Comparison of ENCODE assay signal across 22 cellular contexts in the genomic region with DNA sequence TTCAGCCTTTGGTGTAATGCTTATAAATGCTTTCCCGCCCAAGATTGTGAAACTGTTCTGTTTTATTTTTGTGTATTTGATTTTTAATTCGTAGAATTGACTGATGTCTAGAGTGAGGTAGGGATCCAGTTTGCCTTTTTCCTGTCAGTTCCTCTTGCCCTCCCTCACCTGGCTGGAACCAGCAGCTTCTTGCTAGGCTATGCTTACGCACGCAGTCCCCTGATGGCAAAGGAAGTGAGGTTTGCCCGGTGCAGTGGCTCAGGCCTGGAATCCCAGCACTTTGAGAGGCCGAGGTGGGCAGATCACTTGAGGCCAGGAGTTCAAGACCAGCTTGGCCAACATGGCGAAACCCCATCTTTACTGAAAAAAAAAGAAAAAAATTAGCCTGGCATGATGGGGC. TPM values are rescaled to one million over a fixed set of nuclear protein-coding genes. Genes with fewer than 3 reads are reported as not detected.
DNase-seq lines count a peak whose midpoint lies in the region; ATAC-seq, FAIRE-seq and TF ChIP-seq lines count a peak whose summit lies in the region.
"Had no signal": no experiment of that assay in that cellular context is flagged by ENCODE, and none has a peak within 500 bp of the region (broad histone marks: within the 10 kb centered on the region; RNA-seq: fewer than 3 reads in every experiment).

No MANE protein-coding gene starts in this region.

- no peaks in the 10 kb centered on the region for H3K23me2 ChIP-seq in H1 (ENCODE audit: low read depth, low read length)

- H3K27me3 ChIP-seq in SK-N-SH (ENCODE audit: insufficient read depth) (no peaks in the 10 kb centered on the region), IMR-90 (ENCODE audit: control insufficient read depth, insufficient read depth, low read length) (peaks cover 9% of the 10 kb centered on the region; the same call in 1 of the 2 replicates), H1 (replicated peaks in 1 of 4; ENCODE audit: control insufficient read depth in 3 of 4, extremely low read depth in 1 of 4, insufficient read depth in 3 of 4, low read length in 3 of 4) (no peaks in the 10 kb centered on the region), spleen (replicated peaks in 1 of 7) (no peaks in the 10 kb centered on the region)

- H4K5ac ChIP-seq in IMR-90 (ENCODE audit: low read depth, low read length) (no peak overlapping the region), H1 (ENCODE audit: insufficient read length, low read depth, low read length) (no peak overlapping the region)

- no peaks in the 10 kb centered on the region for H3K36me3 ChIP-seq in SK-N-SH (replicated peaks in 1 of 2; ENCODE audit: control insufficient read depth in 1 of 2, insufficient read depth in 2 of 2, low read length in 1 of 2)
- no peaks in the 10 kb centered on the region for H3K36me3 ChIP-seq in IMR-90 (ENCODE audit: control insufficient read depth, insufficient read depth, low read length)
- H3K36me3 ChIP-seq in H1 (ENCODE audit: control insufficient read depth in 2 of 4, insufficient read depth in 4 of 4, low read length in 3 of 4) = no peaks in the 10 kb centered on the region
- no peaks in the 10 kb centered on the region for H3K36me3 ChIP-seq in spleen

- H4K8ac ChIP-seq in IMR-90 (ENCODE audit: low read depth in 2 of 2, low read length in 2 of 2) (peak overlapping the region in 1 of 2 experiments; percentile 52; a peak in 1 of 4 replicates), H1 (ENCODE audit: extremely low read depth, insufficient read depth, low read length) (no peak overlapping the region)

- ATAC-seq in SK-N-SH treated with all-trans-retinoic acid at 6 μM for 48 hours = no peak
- no peak for ATAC-seq in IMR-90 (ENCODE audit: low read depth)
- no peak for ATAC-seq in activated CD8-positive, alpha-beta T cell treated with anti-CD3 and anti-CD28 coated beads, Interleukin-2, amount 10 ng/mL, durations not matched to agents 7 days and 5 days
- ATAC-seq: A549 had no signal

- FAIRE-seq in H1 (lab: Jason Lieb, UNC) = no peak
- FAIRE-seq: A549, GM12892, GM18507 had no signal

- H3K14ac ChIP-seq in IMR-90 (replicated peaks; ENCODE audit: low read depth, low read length) = 0 out of 2 replicates have a peak overlapping the region, but pooled peaks have one; percentile 72
- H3K14ac ChIP-seq in H1 (ENCODE audit: insufficient read length) = no peak overlapping the region

- H2BK12ac ChIP-seq in H1 (ENCODE audit: low read depth, low read length) = no peak overlapping the region

- no peaks in the 10 kb centered on the region for H3K9me3 Mint-ChIP-seq in activated CD8-positive, alpha-beta T cell treated with anti-CD3 and anti-CD28 coated beads, Interleukin-2, amount 10 ng/mL, durations not matched to agents 7 days and 5 days (ENCODE audit: insufficient read depth)
- H3K9me3 Mint-ChIP-seq: CD4-positive, alpha-beta T cell; H9 had no signal

- CTCF ChIA-PET in SK-N-SH (lab: Yijun Ruan, JAX) (interaction anchor here (1.2 kb wide), 1 partner anchor 78 kb away, joined by 3 read pairs; no protein-coding TSS in a partner anchor), IMR-90 (lab: Yijun Ruan, JAX) (no interaction called here), H1 (lab: Charles Lee; ENCODE audit: partially characterized antibody) (interaction anchor here (0.7 to 17.3 kb wide), 4 partner anchors 8 to 84 kb away, joined by 3 to 325 read pairs (median 3); no protein-coding TSS in a partner anchor)
- CTCF ChIA-PET in activated CD8-positive, alpha-beta T cell treated with anti-CD3 and anti-CD28 coated beads, Interleukin-2, amount 10 ng/mL, durations not matched to agents 7 days and 5 days (lab: Charles Lee) = interaction anchor here (1.0 to 1.5 kb wide), 2 partner anchors 65 to 399 kb away, joined by 4 read pairs; no protein-coding TSS in a partner anchor

- H3K27me3 Mint-ChIP-seq in activated CD8-positive, alpha-beta T cell treated with anti-CD3 and anti-CD28 coated beads, Interleukin-2, amount 10 ng/mL, durations not matched to agents 7 days and 5 days (ENCODE audit: low read depth) = no peaks in the 10 kb centered on the region
- H3K27me3 Mint-ChIP-seq: CD4-positive, alpha-beta T cell had no signal

- H3K4me1 ChIP-seq in SK-N-SH (ENCODE audit: control insufficient read depth in 1 of 2, insufficient read depth in 2 of 2, low read depth in 1 of 2, low read length in 1 of 2) (peaks cover 0 to 11% of the 10 kb centered on the region in 2 experiments; a peak in 1 of 4 replicates), IMR-90 (ENCODE audit: control insufficient read depth, insufficient read depth, low read length) (no peaks in the 10 kb centered on the region; the same call in 1 of the 2 replicates), H1 (replicated peaks in 1 of 4; ENCODE audit: control insufficient read depth in 3 of 4, insufficient read depth in 4 of 4, low read length in 3 of 4) (no peaks in the 10 kb centered on the region), spleen (no peaks in the 10 kb centered on the region)
- H3K4me1 ChIP-seq: A549, Caco-2 had no signal

- no TSS peak for BruUV-seq in IMR-90 (replicated peaks; lab: Mats Ljungman, UMichigan)

- TF ChIP-seq POLR2A in IMR-90 (IDR thresholded peaks at IDR 0.05; ENCODE audit: low read depth, low read length) (no peak), H1 (IDR thresholded peaks at IDR 0.05; ENCODE audit: control extremely low read depth in 1 of 2, low read depth in 2 of 2, low read length in 2 of 2) (no peak), spleen (IDR thresholded peaks at IDR 0.05) (no peak)

- H4K20me1 ChIP-seq in SK-N-SH (ENCODE audit: insufficient read depth) = no peaks in the 10 kb centered on the region
- H4K20me1 ChIP-seq in IMR-90 (ENCODE audit: insufficient read depth, low read length) = no peaks in the 10 kb centered on the region
- H4K20me1 ChIP-seq in H1 (replicated peaks in 1 of 2; ENCODE audit: control insufficient read depth in 1 of 2, insufficient read depth in 2 of 2, low read length in 2 of 2) = no peaks in the 10 kb centered on the region

- no peak overlapping the region for H3K27ac ChIP-seq in SK-N-SH (ENCODE audit: low read depth in 2 of 2, low read length in 1 of 2)
- H3K27ac ChIP-seq in IMR-90 (ENCODE audit: insufficient read depth, low read length) = no peak overlapping the region
- H3K27ac ChIP-seq in H1 (ENCODE audit: low read depth, low read length) = no peak overlapping the region
- no peak overlapping the region for H3K27ac ChIP-seq in spleen
- H3K27ac ChIP-seq: 22Rv1, A549, C4-2B, HL-60 had no signal

- H2BK120ac ChIP-seq in IMR-90 (ENCODE audit: low read depth, low read length) (peak overlapping the region; percentile 42; the same call in 1 of the 2 replicates), H1 (replicated peaks; ENCODE audit: low read depth, low read length) (no peak overlapping the region)

- H3K9me1 ChIP-seq in IMR-90 (ENCODE audit: insufficient read depth, low read length) = 0 out of 2 replicates have a peak, but pooled peaks cover 3% of the 10 kb centered on the region

- TF ChIP-seq CTCF in SK-N-SH (IDR thresholded peaks at IDR 0.05) (no peak), IMR-90 (conservative IDR thresholded peaks at IDR 0.05; ENCODE audit: low read depth, low read length) (no peak), H1 (IDR thresholded peaks at IDR 0.05; ENCODE audit: control extremely low read depth in 1 of 3, insufficient read depth in 1 of 3, low read depth in 1 of 3, low read length in 3 of 3) (no peak), spleen (IDR thresholded peaks at IDR 0.05 in 8 of 11, conservative IDR thresholded peaks at IDR 0.05 in 3 of 11) (no peak)

- H3K56ac ChIP-seq in IMR-90 (ENCODE audit: extremely low read depth, insufficient read depth, low read length) (no peak overlapping the region), H1 (replicated peaks; ENCODE audit: insufficient read length, low read depth, low read length) (no peak overlapping the region)

- H3K4me2 ChIP-seq in SK-N-SH (peak overlapping the region; percentile 29; the same call in 1 of the 2 replicates), IMR-90 (ENCODE audit: low read depth, low read length) (no peak overlapping the region), H1 (ENCODE audit: insufficient read depth in 1 of 2, low read depth in 2 of 2, low read length in 2 of 2) (no peak overlapping the region)
- H3K4me2 ChIP-seq: A549 had no signal

- H2BK20ac ChIP-seq in IMR-90 (ENCODE audit: low read depth, low read length) (no peak overlapping the region), H1 (ENCODE audit: low read length) (no peak overlapping the region)

- no peak overlapping the region for H3K23ac ChIP-seq in IMR-90 (ENCODE audit: low read depth, low read length)
- no peak overlapping the region for H3K23ac ChIP-seq in H1 (ENCODE audit: insufficient read length)

- POLR2A ChIA-PET in SK-N-SH (lab: Yijun Ruan, JAX) (no interaction called here), IMR-90 (lab: Charles Lee; ENCODE audit: unreplicated experiment) (no interaction called here), H1 (lab: Charles Lee; ENCODE audit: partially characterized antibody) (no interaction called here)
- POLR2A ChIA-PET in activated CD8-positive, alpha-beta T cell treated with anti-CD3 and anti-CD28 coated beads, Interleukin-2, amount 10 ng/mL, durations not matched to agents 7 days and 5 days (lab: Charles Lee) = no interaction called here

- H3K9ac ChIP-seq in SK-N-SH (no peak overlapping the region), IMR-90 (ENCODE audit: low read depth, low read length) (no peak overlapping the region), H1 (replicated peaks in 1 of 4; ENCODE audit: extremely low read depth in 1 of 4, low read depth in 3 of 4, low read length in 3 of 4) (no peak overlapping the region)

- H2AK5ac ChIP-seq in IMR-90 (ENCODE audit: low read depth, low read length) (no peak overlapping the region; the same call in 1 of the 2 replicates), H1 (ENCODE audit: low read depth, low read length) (no peak overlapping the region)

- dilution Hi-C loops in IMR-90 (cut with HindIII; ENCODE audit: low sequenced_read_pairs, unreplicated experiment) = no loop called here

- H2AFZ ChIP-seq in SK-N-SH (ENCODE audit: low read depth) = no peak overlapping the region
- no peak overlapping the region for H2AFZ ChIP-seq in IMR-90 (replicated peaks; ENCODE audit: low read length, poor library complexity)
- H2AFZ ChIP-seq in H1 (ENCODE audit: low read length) = no peak overlapping the region

- H3K79me2 ChIP-seq in SK-N-SH (ENCODE audit: insufficient read depth) (no peaks in the 10 kb centered on the region), H1 (ENCODE audit: control insufficient read depth in 1 of 2, insufficient read depth in 2 of 2, low read length in 2 of 2) (no peaks in the 10 kb centered on the region)

- WGBS in SK-N-SH (ENCODE audit: low lambda C conversion rate) = 87% methylated on average over 7 of the region's 7 CpGs
- WGBS in IMR-90 (ENCODE audit: extremely low coverage in 2 of 2, insufficient read length in 1 of 2), 2 experiments = 75% methylated on average over 4 of the region's 7 CpGs; no CpG with 5 or more reads in 1 of the 2 experiments
- WGBS in H1 (ENCODE audit: extremely low coverage in 1 of 2, insufficient coverage in 1 of 2, insufficient read length in 1 of 2, insufficient replicate concordance in 2 of 2, low coverage in 1 of 2, low lambda C conversion rate in 2 of 2, missing lambda C conversion rate in 1 of 2), 2 experiments = 86% methylated on average over 7 of the region's 7 CpGs; no CpG with 5 or more reads in 1 of the 2 experiments
- WGBS in spleen, 5 donors = 84 to 91% (median 89%) methylated on average over 7 of the region's 7 CpGs

- intact Hi-C loops in IMR-90 (cut with micrococcal nuclease) (no loop called here), spleen (cut with DNase I; ENCODE audit: low total_unique reads) (no loop called here)

- H3K9me3 ChIP-seq in SK-N-SH = no peaks in the 10 kb centered on the region
- H3K9me3 ChIP-seq in IMR-90 (ENCODE audit: control insufficient read depth, insufficient read depth, low read length) = no peaks in the 10 kb centered on the region
- no peaks in the 10 kb centered on the region for H3K9me3 ChIP-seq in H1 (ENCODE audit: insufficient read depth in 2 of 2, low read depth in 1 of 2, low read length in 1 of 2)
- no peaks in the 10 kb centered on the region for H3K9me3 ChIP-seq in spleen
- H3K9me3 ChIP-seq: A549, Caco-2 had no signal

- TF ChIP-seq EP300 in SK-N-SH (IDR thresholded peaks at IDR 0.05; ENCODE audit: borderline replicate concordance in 1 of 2, low read depth in 1 of 2, low read length in 1 of 2) (no peak), H1 (IDR thresholded peaks at IDR 0.05; ENCODE audit: borderline replicate concordance in 1 of 2, low read depth in 2 of 2, low read length in 2 of 2) (no peak)

- no peak overlapping the region for H3K27ac Mint-ChIP-seq in activated CD8-positive, alpha-beta T cell treated with anti-CD3 and anti-CD28 coated beads, Interleukin-2, amount 10 ng/mL, durations not matched to agents 7 days and 5 days
- H3K27ac Mint-ChIP-seq: CD4-positive, alpha-beta T cell; H9 had no signal

- H3K4me3 Mint-ChIP-seq in activated CD8-positive, alpha-beta T cell treated with anti-CD3 and anti-CD28 coated beads, Interleukin-2, amount 10 ng/mL, durations not matched to agents 7 days and 5 days = no peak overlapping the region
- H3K4me3 Mint-ChIP-seq: CD4-positive, alpha-beta T cell; H9 had no signal

- H2BK5ac ChIP-seq in IMR-90 (ENCODE audit: low read depth, low read length, poor library complexity, severe bottlenecking) (no peak overlapping the region), H1 (ENCODE audit: low read depth, low read length) (no peak overlapping the region)

- no peaks in the 10 kb centered on the region for H3K36me3 Mint-ChIP-seq in activated CD8-positive, alpha-beta T cell treated with anti-CD3 and anti-CD28 coated beads, Interleukin-2, amount 10 ng/mL, durations not matched to agents 7 days and 5 days (ENCODE audit: low read depth)

- H2AK9ac ChIP-seq in IMR-90 (replicated peaks; ENCODE audit: low read depth, low read length, poor library complexity) = no peak overlapping the region

- H2BK15ac ChIP-seq in IMR-90 (ENCODE audit: low read depth, low read length) (no peak overlapping the region), H1 (ENCODE audit: low read length) (no peak overlapping the region)

- H3K18ac ChIP-seq in IMR-90 (ENCODE audit: low read depth, low read length) (no peak overlapping the region; the same call in 1 of the 2 replicates), H1 (ENCODE audit: extremely low read depth, low read length) (no peak overlapping the region)

- peaks cover 1% of the 10 kb centered on the region for H3K4me1 Mint-ChIP-seq in activated CD8-positive, alpha-beta T cell treated with anti-CD3 and anti-CD28 coated beads, Interleukin-2, amount 10 ng/mL, durations not matched to agents 7 days and 5 days (ENCODE audit: low read depth)

- DNase-seq in SK-N-SH (no peak), IMR-90 (no peak), H1 (ENCODE audit: low read depth in 1 of 2, low spot score in 2 of 2) (no peak), spleen (peak; percentile 34), NCI-H1694 (lab: John Stamatoyannopoulos, UW) (no peak), NCI-H1417 treated with DMSO at 0.1 percent for 48 hours (lab: John Stamatoyannopoulos, UW) (no peak)
- no peak for DNase-seq in activated CD8-positive, alpha-beta T cell treated with anti-CD3 and anti-CD28 coated beads, Interleukin-2, amount 10 ng/mL, durations not matched to agents 7 days and 5 days
- DNase-seq: AML-193; Caco-2; CD4-positive, alpha-beta T cell; DMS153; DMS79; GDM1; GOT3; H9 had no signal

- no peaks in the 10 kb centered on the region for H3K79me1 ChIP-seq in IMR-90 (ENCODE audit: low read depth in 1 of 2, low read length in 2 of 2)
- H3K79me1 ChIP-seq in H1 (ENCODE audit: low read depth, low read length) = no peaks in the 10 kb centered on the region

- H3K4me3 ChIP-seq in SK-N-SH (ENCODE audit: low read depth in 2 of 2, low read length in 1 of 2) (no peak overlapping the region), IMR-90 (ENCODE audit: insufficient read depth, low read depth, low read length) (no peak overlapping the region), H1 (ENCODE audit: extremely low read depth in 1 of 4, insufficient read depth in 2 of 4, low read depth in 3 of 4, low read length in 4 of 4) (no peak overlapping the region), spleen (no peak overlapping the region)
- H3K4me3 ChIP-seq: A549 had no signal

- TF ChIP-seq RAD21 in SK-N-SH (IDR thresholded peaks at IDR 0.05; ENCODE audit: low read length) = no peak
- no peak for TF ChIP-seq RAD21 in IMR-90 (IDR thresholded peaks at IDR 0.05; ENCODE audit: low read length)
- no peak for TF ChIP-seq RAD21 in H1 (IDR thresholded peaks at IDR 0.05 in 1 of 2, conservative IDR thresholded peaks at IDR 0.05 in 1 of 2; ENCODE audit: low read depth in 2 of 2, low read length in 2 of 2)

- H3K9me2 ChIP-seq in SK-N-SH = no peaks in the 10 kb centered on the region

- in situ Hi-C loops in IMR-90 (cut with MboI; ENCODE audit: low sequenced_read_pairs) = loop anchor here (5.0 kb wide), 2 partner anchors 84 to 399 kb away; no protein-coding TSS in a partner anchor

- H4K91ac ChIP-seq in IMR-90 (ENCODE audit: insufficient read depth, low read depth, low read length) (no peak overlapping the region), H1 (replicated peaks; ENCODE audit: insufficient read length, low read length) (no peak overlapping the region)

- peak overlapping the region; percentile 52; the same call in 1 of the 2 replicates for H3K4ac ChIP-seq in IMR-90 (ENCODE audit: low read depth, low read length)
- H3K4ac ChIP-seq in H1 (replicated peaks; ENCODE audit: insufficient read length, low read depth, low read length) = peak overlapping the region; percentile 84

- no peaks in the 10 kb centered on the region for H3F3A ChIP-seq in SK-N-SH (replicated peaks; ENCODE audit: insufficient read depth)

RNA-seq across cellular contexts. Expression of gene RAB11FIP4, which starts 51.9 kb away (rescaled TPM):
- polyA plus RNA-seq in SK-N-SH (2012; rRNA removed) (7.1 and 9.4 TPM in 2 replicates), IMR-90 (2012; rRNA removed) (0.59 and 0.68 TPM in 2 replicates), H1 (2011; rRNA removed) (21.7 and 26.0 TPM in 2 replicates), spleen (1 to 10 TPM; 5.5 to 8.9 (median 5.8) TPM)
- polyA plus RNA-seq in SK-N-SH (2012; cell fraction: cytosol; rRNA removed) = 7.0 and 10.5 TPM in 2 replicates
- 5.4 and 6.5 TPM in 2 replicates for polyA plus RNA-seq in SK-N-SH (2012; cell fraction: nucleus; rRNA removed)
- total RNA-seq in IMR-90 (2012; rRNA removed) (1.1 and 1.4 TPM in 2 replicates), spleen (10 to 100 TPM; 17.8 to 25.2 (median 22.3) TPM)
- polyA plus RNA-seq in IMR-90 (2012; cell fraction: cytosol; rRNA removed) = 0.60 and 0.84 TPM in 2 replicates
- polyA plus RNA-seq in IMR-90 (2012; cell fraction: nucleus; rRNA removed; ENCODE audit: low replicate concordance) = 0.57 and 0.62 TPM in 2 replicates
- total RNA-seq in H1 (2021; fragmentation: NEBNext Ultra II Directional; extraction: Animal tissue kit (Norgen Biotek cat#: 25700)) = 53.2 and 60.5 TPM in 2 replicates
- polyA plus RNA-seq in H1 (2011; cell fraction: cytosol; rRNA removed) = 34.7 TPM
- 41.3 TPM for polyA plus RNA-seq in H1 (2011; cell fraction: nucleus; rRNA removed)
- polyA plus RNA-seq in H1 (2012, experiment 1 of 2) = 25.5 to 36.8 TPM (median 34.5 TPM) in 4 replicates
- 13.8 TPM for polyA plus RNA-seq in H1 (2012, experiment 2 of 2)
- 20.5 TPM for polyA plus RNA-seq in H1 (2013, experiment 1 of 2)
- 20.5 TPM for polyA plus RNA-seq in H1 (2013, experiment 2 of 2)
- polyA minus RNA-seq in H1 (2011; rRNA and poly(A)+ RNA removed) = 44.4 and 58.7 TPM in 2 replicates
- polyA minus RNA-seq in H1 (2011; cell fraction: cytosol; rRNA and poly(A)+ RNA removed) = 33.5 TPM
- 37.3 TPM for polyA minus RNA-seq in H1 (2011; cell fraction: nucleus; rRNA and poly(A)+ RNA removed)
- total RNA-seq in activated CD8-positive, alpha-beta T cell treated with anti-CD3 and anti-CD28 coated beads, Interleukin-2, amount 10 ng/mL, durations not matched to agents 7 days and 5 days = 10 to 100 TPM; 36.0 to 38.0 TPM
